Comparison of ENCODE assay signal across 12 cellular contexts in genomic region chr16:33336226-33336985, GRCh38. TPM values are rescaled to one million over a fixed set of nuclear protein-coding genes. Genes with fewer than 3 reads are reported as not detected.
DNase-seq lines count a peak whose midpoint lies in the region; ATAC-seq and TF ChIP-seq lines count a peak whose summit lies in the region.
"Not testable (repeated sequence)": the region's sequence is repeated elsewhere in the genome, so short reads cannot be mapped to it uniquely, and the experiment has no call there.
"Had no signal": no experiment of that assay in that cellular context is flagged by ENCODE, and none has a peak within 500 bp of the region (broad histone marks: within the 10 kb centered on the region; RNA-seq: fewer than 3 reads in every experiment).

No MANE protein-coding gene starts in this region.

- not testable (repeated sequence) for H3K27me3 ChIP-seq in Peyer's patch, left lung

- H3K4me1 ChIP-seq in Peyer's patch, left lung: not testable (repeated sequence)

- H3K4me3 ChIP-seq in AG10803 (ENCODE audit: low read length); Peyer's patch; coronary artery; left lung: not testable (repeated sequence)

- ATAC-seq in left lung = not testable (repeated sequence)

- H3K27ac ChIP-seq in Peyer's patch, coronary artery, left lung: not testable (repeated sequence)

- not testable (repeated sequence) for H3K36me3 ChIP-seq in Peyer's patch, left lung

- peaks cover 0 to 22% (median 5%) of the 10 kb centered on the region in 4 donors for H3K9me3 ChIP-seq in Peyer's patch
- not testable (repeated sequence) for H3K9me3 ChIP-seq in left lung

- peak; percentile 2 for DNase-seq in AG10803 (ENCODE audit: low read depth)
- DNase-seq in Peyer's patch = peak in 2 of 3 donors; percentile 35 to 81
- DNase-seq in activated CD4-positive, alpha-beta T cell treated with anti-CD3 and anti-CD28 coated beads, Interleukin-2, amount 50 U/mL, for 48 hours = peak; percentile 17 to 28
- DNase-seq in activated T-helper 9 cell treated with anti-CD3 and anti-CD28 coated beads, Interleukin-2, amount 50 U/mL, for 16 hours (ENCODE audit: low read depth) = peak; percentile 47
- peak; percentile 90 for DNase-seq in coronary artery (ENCODE audit: low spot score)
- DNase-seq in left lung = peak; percentile 83 to 96
- DNase-seq in posterior vena cava (ENCODE audit: low spot score) = peak; percentile 94
- peak; percentile 43 for DNase-seq in stimulated activated CD8-positive, alpha-beta memory T cell treated with anti-CD3 and anti-CD28 coated beads, Interleukin-12 subunit alpha, Interleukin-12 subunit beta, amount 100 ng/mL, for 4 hours (ENCODE audit: low read depth)

- TF ChIP-seq CTCF in AG10803 (conservative IDR thresholded peaks at IDR 0.05; ENCODE audit: low read length); Peyer's patch (IDR thresholded peaks at IDR 0.05); coronary artery (IDR thresholded peaks at IDR 0.05); left lung (IDR thresholded peaks at IDR 0.05): not testable (repeated sequence)

- intact Hi-C loops in left lung (cut with DNase I); posterior vena cava (cut with DNase I): not testable (repeated sequence)

- not testable (repeated sequence) for TF ChIP-seq POLR2A in Peyer's patch (IDR thresholded peaks at IDR 0.05)

RNA-seq across cellular contexts. Expression of gene TP53TG3B, which starts 24.2 kb away (rescaled TPM):
- total RNA-seq in Peyer's patch (not detected), left lung (not detected), posterior vena cava (not detected)
- total RNA-seq: bronchial epithelial cell, Daoy, endodermal cell, liver had no signal

RNA-seq across cellular contexts. Expression of gene TP53TG3E, which starts 32.3 kb away (rescaled TPM):
- total RNA-seq in Peyer's patch (not detected), left lung (not detected), posterior vena cava (not detected)
- total RNA-seq: bronchial epithelial cell, Daoy, endodermal cell, liver had no signal

Comparison
In these comparisons a context has a peak if more than half of its experiments do, and no peak if none do; other contexts are left out.
1. DNase-seq: peak in every context shown above with its lines; median percentile 94 in posterior vena cava; 90 in coronary artery; 90 in left lung; 58 in Peyer's patch; 47 in activated T-helper 9 cell treated with anti-CD3 and anti-CD28 coated beads, Interleukin-2, amount 50 U/mL, for 16 hours; 43 in stimulated activated CD8-positive, alpha-beta memory T cell treated with anti-CD3 and anti-CD28 coated beads, Interleukin-12 subunit alpha, Interleukin-12 subunit beta, amount 100 ng/mL, for 4 hours; 22 in activated CD4-positive, alpha-beta T cell treated with anti-CD3 and anti-CD28 coated beads, Interleukin-2, amount 50 U/mL, for 48 hours; 2 in AG10803.